12 cellular contexts compared by ENCODE assay signal in genomic region chr3:190877925-190878324, GRCh38. TPM values are rescaled to one million over a fixed set of nuclear protein-coding genes. Genes with fewer than 3 reads are reported as not detected.
A peak's percentile ranks its signal among the peaks of the same experiment; 100 is the strongest.
DNase-seq lines count a peak whose midpoint lies in the region; ATAC-seq and TF ChIP-seq lines count a peak whose summit lies in the region.
"Had no signal": no experiment of that assay in that cellular context is flagged by ENCODE, and none has a peak within 500 bp of the region (broad histone marks: within the 10 kb centered on the region; RNA-seq: fewer than 3 reads in every experiment).

No MANE protein-coding gene starts in this region.

- no peaks in the 10 kb centered on the region for H3K79me2 ChIP-seq in OCI-LY3 (ENCODE audit: low read length)

- no peaks in the 10 kb centered on the region for H3K4me1 ChIP-seq in BE2C
- peaks cover 4% of the 10 kb centered on the region for H3K4me1 ChIP-seq in OCI-LY3 (ENCODE audit: low read length)

- H3K27me3 ChIP-seq in BE2C (no peaks in the 10 kb centered on the region), OCI-LY3 (ENCODE audit: low read depth, low read length) (no peaks in the 10 kb centered on the region)

- no peak for ATAC-seq in HG02870 (IDR thresholded peaks at IDR 0.05; ENCODE audit: unreplicated experiment)
- ATAC-seq in GM18858 (IDR thresholded peaks at IDR 0.05; ENCODE audit: unreplicated experiment) = no peak
- ATAC-seq in GM19351 (IDR thresholded peaks at IDR 0.05; ENCODE audit: unreplicated experiment) = no peak
- ATAC-seq: activated naive CD4-positive, alpha-beta T cell treated with anti-CD3 and anti-CD28 coated beads, Interleukin-2, amount 50 U/mL, for 72 hours; left lobe of liver had no signal

- no peaks in the 10 kb centered on the region for H3K36me3 ChIP-seq in BE2C
- no peaks in the 10 kb centered on the region for H3K36me3 ChIP-seq in OCI-LY3 (replicated peaks; ENCODE audit: low read depth, low read length)

- H3K4me3 ChIP-seq in BE2C (ENCODE audit: low read depth, low read length) (no peak overlapping the region), OCI-LY3 (ENCODE audit: low read length) (no peak overlapping the region), fibroblast of mammary gland (ENCODE audit: control insufficient read depth, low read depth, low read length) (no peak overlapping the region)

- no peak overlapping the region for H3K27ac ChIP-seq in OCI-LY3 (ENCODE audit: low read length)

- no peak overlapping the region for H3K9ac ChIP-seq in OCI-LY3 (ENCODE audit: low read length)

- H2AFZ ChIP-seq in OCI-LY3 (ENCODE audit: low read depth, low read length) = no peak overlapping the region

- no peaks in the 10 kb centered on the region for H4K20me1 ChIP-seq in OCI-LY3 (ENCODE audit: insufficient read depth, low read length)

- DNase-seq in BE2C = peak; percentile 79
- DNase-seq in ELF-1 (ENCODE audit: low read depth, low spot score) = peak; percentile 68
- DNase-seq in fibroblast of mammary gland (ENCODE audit: low read depth) = no peak
- no peak for DNase-seq in NCI-H1105 (lab: John Stamatoyannopoulos, UW)
- DNase-seq: T1000 had no signal

- no peak overlapping the region for H3K4me2 ChIP-seq in OCI-LY3 (ENCODE audit: low read length)

- H3K9me3 ChIP-seq in BE2C = no peaks in the 10 kb centered on the region
- no peaks in the 10 kb centered on the region for H3K9me3 ChIP-seq in OCI-LY3 (ENCODE audit: insufficient read depth, low read length)

- TF ChIP-seq CTCF in BE2C (IDR thresholded peaks at IDR 0.05; ENCODE audit: low read depth, low read length) (peak; percentile 76), OCI-LY3 (IDR thresholded peaks at IDR 0.05; ENCODE audit: low read depth, low read length) (peak; percentile 37), fibroblast of mammary gland (conservative IDR thresholded peaks at IDR 0.05; ENCODE audit: control insufficient read depth, insufficient read depth, low read depth, low read length) (peak; percentile 42)

RNA-seq across cellular contexts. Expression of gene GMNC, which starts 15.4 kb away (rescaled TPM):
- not detected for polyA plus RNA-seq in BE2C (2012; ENCODE audit: insufficient read depth, insufficient read length, low read depth)
- polyA plus RNA-seq: esophagus had no signal

Comparison
In these comparisons a context has a peak if more than half of its experiments do, and no peak if none do; other contexts are left out.
1. DNase-seq: peak in BE2C (single experiment) and ELF-1 (single experiment); none in fibroblast of mammary gland (single experiment) and NCI-H1105 (single experiment).
2. Peak in every context shown above with its lines, with median percentiles within 50 percentile points of each other: CTCF ChIP-seq.